ENCODE assay signal across 10 cellular contexts in the genomic region with DNA sequence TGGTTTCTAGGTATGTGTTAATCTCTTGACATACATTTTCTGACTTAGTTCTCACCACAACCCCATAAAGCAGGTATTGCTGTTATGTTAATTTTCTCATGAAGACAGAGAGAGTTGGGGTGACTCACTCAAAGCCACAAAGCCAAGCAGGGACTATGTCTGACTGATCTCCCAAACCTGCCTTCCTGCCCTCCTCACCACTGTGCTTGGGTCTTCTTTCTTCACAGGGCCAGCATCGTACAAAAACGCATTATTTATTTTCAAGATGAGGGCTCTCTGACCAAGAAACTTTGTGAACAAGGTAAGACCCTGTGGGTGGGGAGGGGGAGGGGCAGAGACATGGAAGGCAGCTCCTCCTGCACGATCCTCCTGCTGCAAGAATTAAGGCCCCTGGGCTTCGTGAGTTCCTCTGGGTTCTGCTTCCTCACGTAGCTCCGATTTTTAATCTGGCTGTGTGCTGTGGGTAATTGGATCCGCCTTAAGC.
DNase-seq lines count a peak whose midpoint lies in the region; ATAC-seq and TF ChIP-seq lines count a peak whose summit lies in the region.
"Had no signal": no experiment of that assay in that cellular context is flagged by ENCODE, and none has a peak within 500 bp of the region (broad histone marks: within the 10 kb centered on the region; RNA-seq: fewer than 3 reads in every experiment).

No MANE protein-coding gene starts in this region.

- no peak overlapping the region for H3K27ac Mint-ChIP-seq in natural killer cell treated with Interleukin-12 subunit alpha and Interleukin-12 subunit beta and Interleukin-15 and Interleukin-18, amount 100 ng/mL, for 72 hours

- H3K36me3 ChIP-seq in RWPE2 (ENCODE audit: low read depth): no peaks in the 10 kb centered on the region
- H3K36me3 ChIP-seq in thyroid gland: no peaks in the 10 kb centered on the region
- H3K36me3 ChIP-seq in A673 (ENCODE audit: insufficient read depth, low read length, poor library complexity, severe bottlenecking): no peaks in the 10 kb centered on the region
- H3K36me3 ChIP-seq: BE2C had no signal

- CTCF ChIA-PET in A673 (lab: Charles Lee): no interaction called here

- DNase-seq in AG10803 (ENCODE audit: low read depth) (peak; percentile 54), RWPE2 (ENCODE audit: low spot score) (no peak), thyroid gland (no peak), LoVo (ENCODE audit: low spot score) (no peak), A673 (ENCODE audit: low spot score) (no peak)
- peak; percentile 46 for DNase-seq in activated T-helper 9 cell treated with anti-CD3 and anti-CD28 coated beads, Interleukin-2, amount 50 U/mL, for 16 hours (ENCODE audit: low read depth)
- no peak for DNase-seq in natural killer cell treated with Interleukin-12 subunit alpha and Interleukin-12 subunit beta and Interleukin-15 and Interleukin-18, amount 100 ng/mL, for 72 hours (ENCODE audit: low spot score)
- DNase-seq: BE2C had no signal

- POLR2A ChIA-PET in A673 (lab: Charles Lee; ENCODE audit: low non-redundant PET): no interaction called here

- 82 to 90% methylated on average over 7 of the region's 7 CpGs for WGBS in thyroid gland, 2 donors

- no peaks in the 10 kb centered on the region for H3K27me3 ChIP-seq in RWPE2 (ENCODE audit: insufficient read depth, poor library complexity, severe bottlenecking)
- no peaks in the 10 kb centered on the region for H3K27me3 ChIP-seq in thyroid gland
- H3K27me3 ChIP-seq in A673 (replicated peaks; ENCODE audit: insufficient read depth, low read depth, low read length, poor library complexity): peaks cover 13% of the 10 kb centered on the region
- H3K27me3 ChIP-seq: BE2C had no signal

- peaks cover 13 to 14% of the 10 kb centered on the region in 2 donors for H3K27me3 Mint-ChIP-seq in natural killer cell treated with Interleukin-12 subunit alpha and Interleukin-12 subunit beta and Interleukin-15 and Interleukin-18, amount 100 ng/mL, for 72 hours

- H3K4me3 Mint-ChIP-seq in natural killer cell treated with Interleukin-12 subunit alpha and Interleukin-12 subunit beta and Interleukin-15 and Interleukin-18, amount 100 ng/mL, for 72 hours: no peak overlapping the region

- no peaks in the 10 kb centered on the region for H3K9me3 Mint-ChIP-seq in natural killer cell treated with Interleukin-12 subunit alpha and Interleukin-12 subunit beta and Interleukin-15 and Interleukin-18, amount 100 ng/mL, for 72 hours

- H3K4me1 Mint-ChIP-seq in natural killer cell treated with Interleukin-12 subunit alpha and Interleukin-12 subunit beta and Interleukin-15 and Interleukin-18, amount 100 ng/mL, for 72 hours (ENCODE audit: low read depth in 2 of 2): peaks cover 3 to 9% of the 10 kb centered on the region in 2 donors

- H3K4me3 ChIP-seq in AG10803 (ENCODE audit: low read length) (no peak overlapping the region), RWPE2 (ENCODE audit: severe bottlenecking) (no peak overlapping the region), thyroid gland (replicated peaks in 1 of 3) (no peak overlapping the region), A673 (ENCODE audit: low read depth, low read length, poor library complexity, severe bottlenecking) (no peak overlapping the region)
- H3K4me3 ChIP-seq: skin epidermis had no signal

- H3K9me3 ChIP-seq in RWPE2 (ENCODE audit: severe bottlenecking) (no peaks in the 10 kb centered on the region), thyroid gland (no peaks in the 10 kb centered on the region), A673 (ENCODE audit: low read depth, low read length, poor library complexity, severe bottlenecking) (no peaks in the 10 kb centered on the region)
- H3K9me3 ChIP-seq: BE2C had no signal

- no peak for TF ChIP-seq CTCF in AG10803 (conservative IDR thresholded peaks at IDR 0.05; ENCODE audit: low read length)
- TF ChIP-seq CTCF in RWPE2 (IDR thresholded peaks at IDR 0.05; ENCODE audit: poor library complexity, severe bottlenecking): no peak
- no peak for TF ChIP-seq CTCF in thyroid gland (IDR thresholded peaks at IDR 0.05)
- no peak for TF ChIP-seq CTCF in A673 (conservative IDR thresholded peaks at IDR 0.05; ENCODE audit: low read depth, low read length)

- no peak for TF ChIP-seq POLR2A in thyroid gland (IDR thresholded peaks at IDR 0.05)

- H3K27ac ChIP-seq in RWPE2 (ENCODE audit: poor library complexity, severe bottlenecking): no peak overlapping the region
- no peak overlapping the region for H3K27ac ChIP-seq in thyroid gland
- no peak overlapping the region for H3K27ac ChIP-seq in A673 (ENCODE audit: low read depth, low read length, poor library complexity, severe bottlenecking)

- intact Hi-C loops in thyroid gland (cut with DNase I): no loop called here
- intact Hi-C loops in A673 (cut with micrococcal nuclease; ENCODE audit: unreplicated experiment): no loop called here

- H3K4me1 ChIP-seq in RWPE2 (ENCODE audit: insufficient read depth, poor library complexity, severe bottlenecking): no peaks in the 10 kb centered on the region
- no peaks in the 10 kb centered on the region for H3K4me1 ChIP-seq in thyroid gland
- H3K4me1 ChIP-seq in A673 (ENCODE audit: insufficient read depth, low read length, poor library complexity, severe bottlenecking): no peaks in the 10 kb centered on the region
- H3K4me1 ChIP-seq: BE2C had no signal

- no TSS peak for BruUV-seq in A673 (replicated peaks; lab: Mats Ljungman, UMichigan)

- no peaks in the 10 kb centered on the region for H3K36me3 Mint-ChIP-seq in natural killer cell treated with Interleukin-12 subunit alpha and Interleukin-12 subunit beta and Interleukin-15 and Interleukin-18, amount 100 ng/mL, for 72 hours

- peak; percentile 55; the same call in 2 of the 3 replicates for ATAC-seq in RWPE2 (ENCODE audit: low read depth)
- ATAC-seq in natural killer cell treated with Interleukin-12 subunit alpha and Interleukin-12 subunit beta and Interleukin-15 and Interleukin-18, amount 100 ng/mL, for 72 hours: peak; percentile 78 to 88
- ATAC-seq in GM19023 (IDR thresholded peaks at IDR 0.05; ENCODE audit: unreplicated experiment): no peak

Comparison
In these comparisons a context has a peak if more than half of its experiments do, and no peak if none do; other contexts are left out.
1. DNase-seq: peak in AG10803 (single experiment) and activated T-helper 9 cell treated with anti-CD3 and anti-CD28 coated beads, Interleukin-2, amount 50 U/mL, for 16 hours (single experiment); none in RWPE2 (single experiment), natural killer cell treated with Interleukin-12 subunit alpha and Interleukin-12 subunit beta and Interleukin-15 and Interleukin-18, amount 100 ng/mL, for 72 hours (single experiment), thyroid gland (0 of 2), LoVo (single experiment) and A673 (single experiment).